ENCODE assay signal across 8 cellular contexts in genomic region chr22:49934891-49935557, GRCh38. TPM values are rescaled to one million over a fixed set of nuclear protein-coding genes. Genes with fewer than 3 reads are reported as not detected.
A peak's percentile ranks its signal among the peaks of the same experiment; 100 is the strongest.
DNase-seq lines count a peak whose midpoint lies in the region; ATAC-seq and TF ChIP-seq lines count a peak whose summit lies in the region.

No MANE protein-coding gene starts in this region.

- H3K4me1 ChIP-seq in esophagus squamous epithelium (peaks cover 41 to 97% (median 62%) of the 10 kb centered on the region in 3 donors), stomach (peaks cover 57 to 89% (median 73%) of the 10 kb centered on the region in 4 donors)
- peaks cover 12 to 31% of the 10 kb centered on the region in 2 donors for H3K4me1 ChIP-seq in naive thymus-derived CD4-positive, alpha-beta T cell (ENCODE audit: control insufficient read depth in 2 of 2, insufficient read depth in 2 of 2, low read length in 2 of 2)

- peak; percentile 55 for ATAC-seq in naive thymus-derived CD4-positive, alpha-beta T cell
- ATAC-seq in GM21390 (IDR thresholded peaks at IDR 0.05; ENCODE audit: unreplicated experiment) (no peak), HG03457 (IDR thresholded peaks at IDR 0.05; ENCODE audit: unreplicated experiment) (no peak)

- TF ChIP-seq EP300 in stomach (IDR thresholded peaks at IDR 0.05): no peak

- peaks cover 0 to 3% (median 0%) of the 10 kb centered on the region in 4 donors for H3K27me3 ChIP-seq in esophagus squamous epithelium
- H3K27me3 ChIP-seq in naive thymus-derived CD4-positive, alpha-beta T cell (ENCODE audit: control insufficient read depth in 2 of 2, insufficient read depth in 2 of 2, low read length in 2 of 2): no peaks in the 10 kb centered on the region
- no peaks in the 10 kb centered on the region for H3K27me3 ChIP-seq in stomach

- CTCF ChIA-PET in naive thymus-derived CD4-positive, alpha-beta T cell (lab: Charles Lee): no interaction called here

- peaks cover 0 to 2% (median 0%) of the 10 kb centered on the region in 5 donors for H3K36me3 Mint-ChIP-seq in naive thymus-derived CD4-positive, alpha-beta T cell

- peak overlapping the region in 6 of 10 donors; percentile 6 to 75 (median 42) for H3K4me3 Mint-ChIP-seq in naive thymus-derived CD4-positive, alpha-beta T cell

- no peaks in the 10 kb centered on the region for H3K27me3 Mint-ChIP-seq in naive thymus-derived CD4-positive, alpha-beta T cell

- intact Hi-C loops in esophagus squamous epithelium (cut with DNase I): no loop called here
- intact Hi-C loops in naive thymus-derived CD4-positive, alpha-beta T cell (cut with micrococcal nuclease): loop anchor here (2.0 to 5.0 kb wide), 2 partner anchors 36 to 257 kb away; no protein-coding TSS in a partner anchor
- intact Hi-C loops in stomach (cut with DNase I; ENCODE audit: low total_unique reads): no loop called here

- H3K4me1 Mint-ChIP-seq in naive thymus-derived CD4-positive, alpha-beta T cell: peaks cover 8 to 41% (median 30%) of the 10 kb centered on the region in 7 donors

- no CpG with 5 or more reads among the region's 56 CpGs for WGBS in esophagus squamous epithelium, 2 donors
- WGBS in stomach, 5 donors: 4 to 13% (median 10%) methylated on average over 3 to 56 of the region's 56 CpGs

- TF ChIP-seq CTCF in esophagus squamous epithelium (IDR thresholded peaks at IDR 0.05): no peak
- TF ChIP-seq CTCF in stomach (IDR thresholded peaks at IDR 0.05): no peak

- TF ChIP-seq POLR2A in esophagus squamous epithelium (IDR thresholded peaks at IDR 0.05) (no peak), stomach (IDR thresholded peaks at IDR 0.05) (no peak)

- H3K9me3 ChIP-seq in esophagus squamous epithelium (no peaks in the 10 kb centered on the region), stomach (no peaks in the 10 kb centered on the region)
- no peaks in the 10 kb centered on the region for H3K9me3 ChIP-seq in naive thymus-derived CD4-positive, alpha-beta T cell (ENCODE audit: control insufficient read depth in 2 of 3, low read length in 3 of 3)

- H3K36me3 ChIP-seq in esophagus squamous epithelium (no peaks in the 10 kb centered on the region), stomach (no peaks in the 10 kb centered on the region)
- no peaks in the 10 kb centered on the region for H3K36me3 ChIP-seq in naive thymus-derived CD4-positive, alpha-beta T cell (ENCODE audit: control insufficient read depth in 2 of 3, insufficient read depth in 3 of 3, low read length in 3 of 3)

- peak overlapping the region in 4 of 9 donors; percentile 81 to 91 (median 82) for H3K27ac Mint-ChIP-seq in naive thymus-derived CD4-positive, alpha-beta T cell

- H3K4me3 ChIP-seq in esophagus squamous epithelium (peak overlapping the region; percentile 24 to 80 (median 48)), stomach (peak overlapping the region; percentile 41 to 54 (median 50))
- H3K4me3 ChIP-seq in naive thymus-derived CD4-positive, alpha-beta T cell (ENCODE audit: low read length): peak overlapping the region; percentile 50

- no peaks in the 10 kb centered on the region for H3K9me3 Mint-ChIP-seq in naive thymus-derived CD4-positive, alpha-beta T cell

- H3K27ac ChIP-seq in esophagus squamous epithelium (peak overlapping the region; percentile 80 to 98 (median 91)), stomach (peak overlapping the region; percentile 91 to 99 (median 94))
- peak overlapping the region; percentile 99 for H3K27ac ChIP-seq in naive thymus-derived CD4-positive, alpha-beta T cell (ENCODE audit: low read depth, low read length)

- POLR2A ChIA-PET in naive thymus-derived CD4-positive, alpha-beta T cell (lab: Charles Lee): no interaction called here

- DNase-seq in EL (peak; percentile 64), NCI-H2227 treated with DMSO at 0.1 percent for 48 hours (lab: John Stamatoyannopoulos, UW) (peak; percentile 31), esophagus squamous epithelium (lab: John Stamatoyannopoulos, UW) (no peak), stomach (peak; percentile 88)
- peak; percentile 95 for DNase-seq in activated CD8-positive, alpha-beta memory T cell treated with anti-CD3 and anti-CD28 coated beads, Interleukin-2, amount 50 U/mL, for 48 hours
- DNase-seq in naive thymus-derived CD4-positive, alpha-beta T cell: peak; percentile 62 to 95 (median 82)

RNA-seq across cellular contexts. Expression of gene CRELD2, which starts 16.6 kb away (rescaled TPM):
- 10 to 100 TPM; 22.7 to 45.7 (median 35.5) TPM for total RNA-seq in esophagus squamous epithelium
- total RNA-seq in naive thymus-derived CD4-positive, alpha-beta T cell: 10 to 100 TPM; 19.7 to 80.9 (median 28.5) TPM
- polyA plus RNA-seq in naive thymus-derived CD4-positive, alpha-beta T cell: 10 to 100 TPM; 37.3 to 39.1 TPM
- 10 to 100 TPM; 35.4 to 83.0 (median 81.1) TPM for total RNA-seq in stomach
- 10 to 100 TPM; 19.4 to 30.4 (median 29.0) TPM for polyA plus RNA-seq in stomach

RNA-seq across cellular contexts. Expression of gene ALG12, which starts 16.8 kb away (rescaled TPM):
- 10 to 100 TPM; 12.8 to 16.6 (median 13.0) TPM for total RNA-seq in esophagus squamous epithelium
- 10 to 100 TPM; 16.2 to 22.4 (median 19.5) TPM for total RNA-seq in naive thymus-derived CD4-positive, alpha-beta T cell
- 10 to 100 TPM; 10.4 to 21.2 TPM for polyA plus RNA-seq in naive thymus-derived CD4-positive, alpha-beta T cell
- 10 to 100 TPM in 2 of 5 donors, 1 to 10 TPM in 3; 2.3 to 30.7 (median 9.4) TPM for total RNA-seq in stomach
- polyA plus RNA-seq in stomach: 1 to 10 TPM; 3.8 to 9.2 (median 8.8) TPM

RNA-seq across cellular contexts. Expression of gene PIM3, which starts 25.5 kb away (rescaled TPM):
- total RNA-seq in esophagus squamous epithelium: 10 to 100 TPM; 43.8 to 75.7 (median 52.1) TPM
- total RNA-seq in naive thymus-derived CD4-positive, alpha-beta T cell: 100 to 1,000 TPM in 2 of 5 experiments, 10 to 100 TPM in 3; 44.4 to 164 (median 78.3) TPM
- polyA plus RNA-seq in naive thymus-derived CD4-positive, alpha-beta T cell: 10 to 100 TPM; 21.3 to 38.8 TPM
- total RNA-seq in stomach: 100 to 1,000 TPM in 3 of 5 donors, 10 to 100 TPM in 2; 51.9 to 802 (median 298) TPM
- 10 to 100 TPM; 75.6 to 87.6 (median 81.6) TPM for polyA plus RNA-seq in stomach

Comparison
In these comparisons a context has a peak if more than half of its experiments do, and no peak if none do; other contexts are left out.
1. intact Hi-C loops: an anchor here in naive thymus-derived CD4-positive, alpha-beta T cell (2.0 to 5.0 kb wide); none called in esophagus squamous epithelium and stomach.